ENCODE assay signal across 18 cellular contexts in the genomic region with DNA sequence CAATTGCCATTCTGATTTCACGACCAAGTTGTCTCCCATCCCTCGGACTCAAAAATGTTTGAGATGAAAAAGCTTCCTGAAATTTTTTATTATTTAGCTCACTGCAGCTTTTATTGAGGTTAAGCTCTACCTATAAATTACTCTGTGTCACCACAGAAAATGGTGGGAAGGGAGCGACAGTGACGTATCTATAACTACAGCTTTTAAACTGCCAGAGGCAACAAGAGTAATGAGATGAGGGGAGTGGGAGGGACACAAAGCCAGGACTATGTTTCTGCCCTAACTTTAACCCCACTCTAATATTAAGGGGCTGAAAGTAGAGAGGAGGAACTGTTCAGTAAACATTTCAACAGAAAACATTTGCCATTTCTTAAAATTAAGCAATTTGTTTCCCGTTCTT.
"Had no signal": no experiment of that assay in that cellular context is flagged by ENCODE, and none has a peak within 500 bp of the region (broad histone marks: within the 10 kb centered on the region; RNA-seq: fewer than 3 reads in every experiment).

No MANE protein-coding gene starts in this region.

- H3K27me3 ChIP-seq: cardiac muscle cell, esophagus squamous epithelium, foreskin keratinocyte, testis had no signal

- DNase-seq: activated CD4-positive, alpha-beta memory T cell treated with anti-CD3 and anti-CD28 coated beads, Interleukin-2, amount 10 ng/mL, durations not matched to agents 7 days and 5 days; activated CD8-positive, alpha-beta memory T cell treated with anti-CD3 and anti-CD28 coated beads, Interleukin-2, amount 50 U/mL, for 4 hours; activated naive CD4-positive, alpha-beta T cell; esophagus squamous epithelium; foreskin keratinocyte; left cardiac atrium; mammary epithelial cell; stimulated activated CD4-positive, alpha-beta T cell treated with anti-CD3 and anti-CD28 coated beads, Interleukin-15, amount 100 ng/mL, for 24 hours; stimulated activated CD4-positive, alpha-beta T cell treated with anti-CD3 and anti-CD28 coated beads, Interleukin-4, amount 100 ng/mL, for 24 hours; testis had no signal

- H3K27ac Mint-ChIP-seq: activated CD4-positive, alpha-beta memory T cell treated with anti-CD3 and anti-CD28 coated beads, Interleukin-2, amount 10 ng/mL, durations not matched to agents 7 days and 5 days; activated T-helper 1 cell treated with anti-CD3 and anti-CD28 coated beads, Interleukin-12 subunit alpha, Interleukin-12 subunit beta, Interleukin-2, Interleukin-4 antibody, amounts not matched to agents 30 ng/mL and 10 ng/mL and 1 ng/mL, durations not matched to agents 14 hours and 24 hours and 36 hours; stimulated activated naive CD8-positive, alpha-beta T cell treated with anti-CD3 and anti-CD28 coated beads, Interleukin-15, Interleukin-2, amounts not matched to agents 100 ng/mL and 50 ng/mL, for 24 hours had no signal

- ATAC-seq: foreskin keratinocyte had no signal

- H3K4me3 ChIP-seq: cardiac muscle cell, esophagus squamous epithelium, testis had no signal

- FAIRE-seq: colon, urothelium cell line had no signal

- H3K9me3 ChIP-seq: esophagus squamous epithelium, testis had no signal

- H3K27ac ChIP-seq: cardiac muscle cell, esophagus squamous epithelium, foreskin keratinocyte, parathyroid adenoma, testis, VCaP had no signal

- H3K9me3 Mint-ChIP-seq: activated CD4-positive, alpha-beta memory T cell treated with anti-CD3 and anti-CD28 coated beads, Interleukin-2, amount 10 ng/mL, durations not matched to agents 7 days and 5 days; activated T-helper 1 cell treated with anti-CD3 and anti-CD28 coated beads, Interleukin-12 subunit alpha, Interleukin-12 subunit beta, Interleukin-2, Interleukin-4 antibody, amounts not matched to agents 30 ng/mL and 10 ng/mL and 1 ng/mL, durations not matched to agents 14 hours and 24 hours and 36 hours; neural crest cell; stimulated activated naive CD8-positive, alpha-beta T cell treated with anti-CD3 and anti-CD28 coated beads, Interleukin-15, Interleukin-2, amounts not matched to agents 100 ng/mL and 50 ng/mL, for 24 hours had no signal

- H3K36me3 ChIP-seq: cardiac muscle cell had no signal

- H3K4me3 Mint-ChIP-seq: activated CD4-positive, alpha-beta memory T cell treated with anti-CD3 and anti-CD28 coated beads, Interleukin-2, amount 10 ng/mL, durations not matched to agents 7 days and 5 days; activated T-helper 1 cell treated with anti-CD3 and anti-CD28 coated beads, Interleukin-12 subunit alpha, Interleukin-12 subunit beta, Interleukin-2, Interleukin-4 antibody, amounts not matched to agents 30 ng/mL and 10 ng/mL and 1 ng/mL, durations not matched to agents 14 hours and 24 hours and 36 hours; neural crest cell; stimulated activated naive CD8-positive, alpha-beta T cell treated with anti-CD3 and anti-CD28 coated beads, Interleukin-15, Interleukin-2, amounts not matched to agents 100 ng/mL and 50 ng/mL, for 24 hours had no signal

- H3K4me1 ChIP-seq: testis had no signal

- H3K27me3 Mint-ChIP-seq: activated CD4-positive, alpha-beta memory T cell treated with anti-CD3 and anti-CD28 coated beads, Interleukin-2, amount 10 ng/mL, durations not matched to agents 7 days and 5 days; stimulated activated naive CD8-positive, alpha-beta T cell treated with anti-CD3 and anti-CD28 coated beads, Interleukin-15, Interleukin-2, amounts not matched to agents 100 ng/mL and 50 ng/mL, for 24 hours had no signal
